Comparison of ENCODE assay signal across 1 cellular context in the genomic region with DNA sequence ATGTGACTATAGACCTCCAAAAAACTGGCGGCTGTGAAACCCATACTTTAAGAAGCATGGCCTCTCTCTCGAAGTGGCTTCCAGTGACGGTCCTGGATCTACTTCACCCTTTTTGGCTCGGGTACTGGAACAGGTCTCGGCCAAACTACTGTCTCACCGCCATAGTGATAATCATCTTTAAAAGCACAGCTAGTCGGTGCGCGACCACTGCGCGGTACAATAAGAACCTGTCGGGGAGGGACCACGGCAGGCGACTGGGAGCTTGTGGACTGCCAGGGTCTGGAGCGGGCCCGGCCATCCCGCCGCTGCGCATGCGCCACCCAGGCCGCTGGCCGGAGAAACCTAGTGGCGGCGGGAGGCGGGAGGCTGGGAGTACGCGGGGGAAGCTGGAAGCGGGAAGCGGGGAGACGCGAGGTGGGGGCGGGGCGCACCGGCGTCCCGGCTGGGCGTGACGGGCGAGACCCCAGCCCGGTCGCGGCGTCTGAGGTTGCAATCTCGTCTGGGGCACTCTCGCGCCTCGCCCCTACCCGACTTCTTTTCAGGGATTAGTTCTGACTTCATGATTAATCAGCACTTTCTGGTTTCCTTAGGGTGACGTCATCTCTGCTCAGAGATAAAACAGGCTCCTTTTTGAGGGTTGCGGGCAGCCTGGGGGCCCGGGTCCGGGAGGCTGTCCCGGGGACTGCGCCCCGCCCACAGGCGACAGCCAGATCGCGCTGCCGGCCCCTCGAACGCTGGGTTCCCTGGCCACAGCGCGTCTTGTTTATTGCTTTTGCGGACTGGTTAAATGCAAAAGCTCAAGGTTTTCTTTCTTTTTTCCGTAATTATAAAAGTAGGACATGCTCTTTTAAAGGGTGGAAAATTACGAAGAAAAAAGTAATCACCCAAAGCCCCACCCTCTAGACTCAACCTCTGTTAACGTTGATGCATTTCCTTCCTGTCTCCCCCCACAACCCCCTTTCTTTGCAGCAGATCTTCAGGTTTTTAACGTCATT.
TF ChIP-seq lines count a peak whose summit lies in the region.

No MANE protein-coding gene starts in this region.

TF ChIP-seq in HEK293, 187 proteins besides CTCF, POLR2A, EP300 and RAD21 (continued from another document and continues in another):
- TF ChIP-seq ZNF707 (tag by site-specific recombination; IDR thresholded peaks at IDR 0.05) (no peak), ZNF184 (tag by site-specific recombination; IDR thresholded peaks at IDR 0.05) (peak; percentile 84), WT1 (tag by site-specific recombination; IDR thresholded peaks at IDR 0.05) (peak; percentile 80), ZNF529 (tag by site-specific recombination; IDR thresholded peaks at IDR 0.05; ENCODE audit: insufficient replicate concordance) (no peak), ZNF777 (tag by site-specific recombination; IDR thresholded peaks at IDR 0.05; ENCODE audit: borderline replicate concordance) (no peak), ZIC2 (tag by site-specific recombination; IDR thresholded peaks at IDR 0.05) (peak; percentile 18; the same call in 1 of the 2 replicates), ZNF623 (tag by site-specific recombination; IDR thresholded peaks at IDR 0.05) (no peak), ZNF416 (tag by site-specific recombination; IDR thresholded peaks at IDR 0.05) (no peak), EGR2 (tag by site-specific recombination; IDR thresholded peaks at IDR 0.05; ENCODE audit: low read depth) (peak; percentile 78), ZNF558 (tag by site-specific recombination; IDR thresholded peaks at IDR 0.05) (peak; percentile 44; the same call in 1 of the 2 replicates), ZNF560 (tag by site-specific recombination; IDR thresholded peaks at IDR 0.05; ENCODE audit: borderline replicate concordance) (no peak), ZNF341 (tag by site-specific recombination; IDR thresholded peaks at IDR 0.05; ENCODE audit: low read depth) (peak; percentile 93), ZNF366 (tag by site-specific recombination; conservative IDR thresholded peaks at IDR 0.05) (peak; percentile 73), ZNF155 (tag by site-specific recombination; IDR thresholded peaks at IDR 0.05) (no peak), REPIN1 (tag by site-specific recombination; IDR thresholded peaks at IDR 0.05; ENCODE audit: low read depth) (no peak), ZNF324 (tag by site-specific recombination; IDR thresholded peaks at IDR 0.05) (peak; percentile 95), ZNF112 (tag by site-specific recombination; IDR thresholded peaks at IDR 0.05) (no peak), TCF7L2 (IDR thresholded peaks at IDR 0.05; ENCODE audit: borderline replicate concordance, low read depth, low read length) (peak; percentile 49; the same call in 1 of the 2 replicates), GLIS1 (tag by site-specific recombination; IDR thresholded peaks at IDR 0.05) (peak; percentile 85), GLI4 (tag by site-specific recombination; IDR thresholded peaks at IDR 0.05) (no peak), ZNF114 (tag by site-specific recombination; IDR thresholded peaks at IDR 0.05) (no peak), ZNF48 (tag by site-specific recombination; IDR thresholded peaks at IDR 0.05) (no peak), ZNF132 (tag by site-specific recombination; IDR thresholded peaks at IDR 0.05; ENCODE audit: borderline replicate concordance) (no peak), ZNF621 (tag by site-specific recombination; IDR thresholded peaks at IDR 0.05) (no peak), ZBTB17 (tag by site-specific recombination; IDR thresholded peaks at IDR 0.05) (peak; percentile 93), MZF1 (tag by site-specific recombination; IDR thresholded peaks at IDR 0.05; ENCODE audit: borderline replicate concordance) (0 out of 2 replicates have a peak, but pooled peaks have one; percentile 31), ZNF211 (tag by site-specific recombination; IDR thresholded peaks at IDR 0.05; ENCODE audit: low read depth) (no peak), ZNF843 (tag by site-specific recombination; IDR thresholded peaks at IDR 0.05) (peak; percentile 84), ZFP41 (tag by site-specific recombination; IDR thresholded peaks at IDR 0.05; ENCODE audit: borderline replicate concordance) (no peak), ZNF747 (tag by site-specific recombination; IDR thresholded peaks at IDR 0.05) (no peak), ZNF792 (tag by site-specific recombination; IDR thresholded peaks at IDR 0.05) (no peak), ZFP37 (tag by site-specific recombination; IDR thresholded peaks at IDR 0.05) (peak; percentile 92), IKZF3 (tag by site-specific recombination; IDR thresholded peaks at IDR 0.05) (peak; percentile 99), ZNF2 (tag by site-specific recombination; IDR thresholded peaks at IDR 0.05) (peak; percentile 82), HOXA7 (CRISPR knock-in tag; IDR thresholded peaks at IDR 0.05; ENCODE audit: borderline replicate concordance) (no peak), ZNF626 (tag by site-specific recombination; IDR thresholded peaks at IDR 0.05) (no peak), ZBTB48 (tag by site-specific recombination; IDR thresholded peaks at IDR 0.05) (peak; percentile 79; the same call in 1 of the 2 replicates)
- TF ChIP-seq, protein P1, sequence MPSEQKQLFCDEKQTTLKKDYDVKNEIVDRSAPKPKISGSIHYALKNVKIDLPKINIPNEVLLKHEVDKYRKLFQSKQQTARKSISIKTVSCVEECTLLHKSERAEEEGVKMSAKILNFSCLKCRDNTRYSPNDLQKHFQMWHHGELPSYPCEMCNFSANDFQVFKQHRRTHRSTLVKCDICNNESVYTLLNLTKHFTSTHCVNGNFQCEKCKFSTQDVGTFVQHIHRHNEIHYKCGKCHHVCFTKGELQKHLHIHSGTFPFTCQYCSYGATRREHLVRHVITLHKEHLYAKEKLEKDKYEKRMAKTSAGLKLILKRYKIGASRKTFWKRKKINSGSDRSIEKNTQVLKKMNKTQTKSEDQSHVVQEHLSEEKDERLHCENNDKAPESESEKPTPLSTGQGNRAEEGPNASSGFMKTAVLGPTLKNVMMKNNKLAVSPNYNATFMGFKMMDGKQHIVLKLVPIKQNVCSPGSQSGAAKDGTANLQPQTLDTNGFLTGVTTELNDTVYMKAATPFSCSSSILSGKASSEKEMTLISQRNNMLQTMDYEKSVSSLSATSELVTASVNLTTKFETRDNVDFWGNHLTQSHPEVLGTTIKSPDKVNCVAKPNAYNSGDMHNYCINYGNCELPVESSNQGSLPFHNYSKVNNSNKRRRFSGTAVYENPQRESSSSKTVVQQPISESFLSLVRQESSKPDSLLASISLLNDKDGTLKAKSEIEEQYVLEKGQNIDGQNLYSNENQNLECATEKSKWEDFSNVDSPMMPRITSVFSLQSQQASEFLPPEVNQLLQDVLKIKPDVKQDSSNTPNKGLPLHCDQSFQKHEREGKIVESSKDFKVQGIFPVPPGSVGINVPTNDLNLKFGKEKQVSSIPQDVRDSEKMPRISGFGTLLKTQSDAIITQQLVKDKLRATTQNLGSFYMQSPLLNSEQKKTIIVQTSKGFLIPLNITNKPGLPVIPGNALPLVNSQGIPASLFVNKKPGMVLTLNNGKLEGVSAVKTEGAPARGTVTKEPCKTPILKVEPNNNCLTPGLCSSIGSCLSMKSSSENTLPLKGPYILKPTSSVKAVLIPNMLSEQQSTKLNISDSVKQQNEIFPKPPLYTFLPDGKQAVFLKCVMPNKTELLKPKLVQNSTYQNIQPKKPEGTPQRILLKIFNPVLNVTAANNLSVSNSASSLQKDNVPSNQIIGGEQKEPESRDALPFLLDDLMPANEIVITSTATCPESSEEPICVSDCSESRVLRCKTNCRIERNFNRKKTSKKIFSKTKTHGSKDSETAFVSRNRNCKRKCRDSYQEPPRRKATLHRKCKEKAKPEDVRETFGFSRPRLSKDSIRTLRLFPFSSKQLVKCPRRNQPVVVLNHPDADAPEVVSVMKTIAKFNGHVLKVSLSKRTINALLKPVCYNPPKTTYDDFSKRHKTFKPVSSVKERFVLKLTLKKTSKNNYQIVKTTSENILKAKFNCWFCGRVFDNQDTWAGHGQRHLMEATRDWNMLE (tag by site-specific recombination; conservative IDR thresholded peaks at IDR 0.05; ENCODE audit: low read depth), result no peak; the same call in 1 of the 2 replicates
- TF ChIP-seq, protein P2, sequence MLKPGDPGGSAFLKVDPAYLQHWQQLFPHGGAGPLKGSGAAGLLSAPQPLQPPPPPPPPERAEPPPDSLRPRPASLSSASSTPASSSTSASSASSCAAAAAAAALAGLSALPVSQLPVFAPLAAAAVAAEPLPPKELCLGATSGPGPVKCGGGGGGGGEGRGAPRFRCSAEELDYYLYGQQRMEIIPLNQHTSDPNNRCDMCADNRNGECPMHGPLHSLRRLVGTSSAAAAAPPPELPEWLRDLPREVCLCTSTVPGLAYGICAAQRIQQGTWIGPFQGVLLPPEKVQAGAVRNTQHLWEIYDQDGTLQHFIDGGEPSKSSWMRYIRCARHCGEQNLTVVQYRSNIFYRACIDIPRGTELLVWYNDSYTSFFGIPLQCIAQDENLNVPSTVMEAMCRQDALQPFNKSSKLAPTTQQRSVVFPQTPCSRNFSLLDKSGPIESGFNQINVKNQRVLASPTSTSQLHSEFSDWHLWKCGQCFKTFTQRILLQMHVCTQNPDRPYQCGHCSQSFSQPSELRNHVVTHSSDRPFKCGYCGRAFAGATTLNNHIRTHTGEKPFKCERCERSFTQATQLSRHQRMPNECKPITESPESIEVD (tag by site-specific recombination; IDR thresholded peaks at IDR 0.05), result peak; percentile 61; the same call in 1 of the 2 replicates
- TF ChIP-seq, protein P3, sequence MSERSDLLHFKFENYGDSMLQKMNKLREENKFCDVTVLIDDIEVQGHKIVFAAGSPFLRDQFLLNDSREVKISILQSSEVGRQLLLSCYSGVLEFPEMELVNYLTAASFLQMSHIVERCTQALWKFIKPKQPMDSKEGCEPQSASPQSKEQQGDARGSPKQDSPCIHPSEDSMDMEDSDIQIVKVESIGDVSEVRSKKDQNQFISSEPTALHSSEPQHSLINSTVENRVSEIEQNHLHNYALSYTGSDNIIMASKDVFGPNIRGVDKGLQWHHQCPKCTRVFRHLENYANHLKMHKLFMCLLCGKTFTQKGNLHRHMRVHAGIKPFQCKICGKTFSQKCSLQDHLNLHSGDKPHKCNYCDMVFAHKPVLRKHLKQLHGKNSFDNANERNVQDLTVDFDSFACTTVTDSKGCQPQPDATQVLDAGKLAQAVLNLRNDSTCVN (tag by site-specific recombination; optimal IDR thresholded peaks at IDR 0.05), result peak; percentile 74
- TF ChIP-seq, protein P4, sequence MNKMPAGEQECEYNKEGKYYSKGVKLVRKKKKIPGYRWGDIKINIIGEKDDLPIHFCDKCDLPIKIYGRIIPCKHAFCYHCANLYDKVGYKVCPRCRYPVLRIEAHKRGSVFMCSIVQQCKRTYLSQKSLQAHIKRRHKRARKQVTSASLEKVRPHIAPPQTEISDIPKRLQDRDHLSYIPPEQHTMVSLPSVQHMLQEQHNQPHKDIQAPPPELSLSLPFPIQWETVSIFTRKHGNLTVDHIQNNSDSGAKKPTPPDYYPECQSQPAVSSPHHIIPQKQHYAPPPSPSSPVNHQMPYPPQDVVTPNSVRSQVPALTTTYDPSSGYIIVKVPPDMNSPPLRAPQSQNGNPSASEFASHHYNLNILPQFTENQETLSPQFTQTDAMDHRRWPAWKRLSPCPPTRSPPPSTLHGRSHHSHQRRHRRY (tag by site-specific recombination; IDR thresholded peaks at IDR 0.05), result no peak
- TF ChIP-seq, protein P5, sequence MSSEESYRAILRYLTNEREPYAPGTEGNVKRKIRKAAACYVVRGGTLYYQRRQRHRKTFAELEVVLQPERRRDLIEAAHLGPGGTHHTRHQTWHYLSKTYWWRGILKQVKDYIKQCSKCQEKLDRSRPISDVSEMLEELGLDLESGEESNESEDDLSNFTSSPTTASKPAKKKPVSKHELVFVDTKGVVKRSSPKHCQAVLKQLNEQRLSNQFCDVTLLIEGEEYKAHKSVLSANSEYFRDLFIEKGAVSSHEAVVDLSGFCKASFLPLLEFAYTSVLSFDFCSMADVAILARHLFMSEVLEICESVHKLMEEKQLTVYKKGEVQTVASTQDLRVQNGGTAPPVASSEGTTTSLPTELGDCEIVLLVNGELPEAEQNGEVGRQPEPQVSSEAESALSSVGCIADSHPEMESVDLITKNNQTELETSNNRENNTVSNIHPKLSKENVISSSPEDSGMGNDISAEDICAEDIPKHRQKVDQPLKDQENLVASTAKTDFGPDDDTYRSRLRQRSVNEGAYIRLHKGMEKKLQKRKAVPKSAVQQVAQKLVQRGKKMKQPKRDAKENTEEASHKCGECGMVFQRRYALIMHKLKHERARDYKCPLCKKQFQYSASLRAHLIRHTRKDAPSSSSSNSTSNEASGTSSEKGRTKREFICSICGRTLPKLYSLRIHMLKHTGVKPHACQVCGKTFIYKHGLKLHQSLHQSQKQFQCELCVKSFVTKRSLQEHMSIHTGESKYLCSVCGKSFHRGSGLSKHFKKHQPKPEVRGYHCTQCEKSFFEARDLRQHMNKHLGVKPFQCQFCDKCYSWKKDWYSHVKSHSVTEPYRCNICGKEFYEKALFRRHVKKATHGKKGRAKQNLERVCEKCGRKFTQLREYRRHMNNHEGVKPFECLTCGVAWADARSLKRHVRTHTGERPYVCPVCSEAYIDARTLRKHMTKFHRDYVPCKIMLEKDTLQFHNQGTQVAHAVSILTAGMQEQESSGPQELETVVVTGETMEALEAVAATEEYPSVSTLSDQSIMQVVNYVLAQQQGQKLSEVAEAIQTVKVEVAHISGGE (tag by site-specific recombination; conservative IDR thresholded peaks at IDR 0.05; ENCODE audit: low read depth), result no peak; the same call in 1 of the 2 replicates
- TF ChIP-seq, protein P6, sequence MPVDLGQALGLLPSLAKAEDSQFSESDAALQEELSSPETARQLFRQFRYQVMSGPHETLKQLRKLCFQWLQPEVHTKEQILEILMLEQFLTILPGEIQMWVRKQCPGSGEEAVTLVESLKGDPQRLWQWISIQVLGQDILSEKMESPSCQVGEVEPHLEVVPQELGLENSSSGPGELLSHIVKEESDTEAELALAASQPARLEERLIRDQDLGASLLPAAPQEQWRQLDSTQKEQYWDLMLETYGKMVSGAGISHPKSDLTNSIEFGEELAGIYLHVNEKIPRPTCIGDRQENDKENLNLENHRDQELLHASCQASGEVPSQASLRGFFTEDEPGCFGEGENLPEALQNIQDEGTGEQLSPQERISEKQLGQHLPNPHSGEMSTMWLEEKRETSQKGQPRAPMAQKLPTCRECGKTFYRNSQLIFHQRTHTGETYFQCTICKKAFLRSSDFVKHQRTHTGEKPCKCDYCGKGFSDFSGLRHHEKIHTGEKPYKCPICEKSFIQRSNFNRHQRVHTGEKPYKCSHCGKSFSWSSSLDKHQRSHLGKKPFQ (tag by site-specific recombination; IDR thresholded peaks at IDR 0.05), result peak; percentile 17; the same call in 1 of the 2 replicates
- TF ChIP-seq, protein P7, sequence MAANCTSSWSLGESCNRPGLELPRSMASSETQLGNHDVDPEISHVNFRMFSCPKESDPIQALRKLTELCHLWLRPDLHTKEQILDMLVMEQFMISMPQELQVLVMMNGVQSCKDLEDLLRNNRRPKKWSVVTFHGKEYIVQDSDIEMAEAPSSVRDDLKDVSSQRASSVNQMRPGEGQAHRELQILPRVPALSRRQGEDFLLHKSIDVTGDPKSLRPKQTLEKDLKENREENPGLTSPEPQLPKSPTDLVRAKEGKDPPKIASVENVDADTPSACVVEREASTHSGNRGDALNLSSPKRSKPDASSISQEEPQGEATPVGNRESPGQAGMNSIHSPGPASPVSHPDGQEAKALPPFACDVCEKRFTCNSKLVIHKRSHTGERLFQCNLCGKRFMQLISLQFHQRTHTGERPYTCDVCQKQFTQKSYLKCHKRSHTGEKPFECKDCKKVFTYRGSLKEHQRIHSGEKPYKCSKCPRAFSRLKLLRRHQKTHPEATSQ (tag by site-specific recombination; IDR thresholded peaks at IDR 0.05), result peak; percentile 34; the same call in 1 of the 2 replicates
